In the genomic region with DNA sequence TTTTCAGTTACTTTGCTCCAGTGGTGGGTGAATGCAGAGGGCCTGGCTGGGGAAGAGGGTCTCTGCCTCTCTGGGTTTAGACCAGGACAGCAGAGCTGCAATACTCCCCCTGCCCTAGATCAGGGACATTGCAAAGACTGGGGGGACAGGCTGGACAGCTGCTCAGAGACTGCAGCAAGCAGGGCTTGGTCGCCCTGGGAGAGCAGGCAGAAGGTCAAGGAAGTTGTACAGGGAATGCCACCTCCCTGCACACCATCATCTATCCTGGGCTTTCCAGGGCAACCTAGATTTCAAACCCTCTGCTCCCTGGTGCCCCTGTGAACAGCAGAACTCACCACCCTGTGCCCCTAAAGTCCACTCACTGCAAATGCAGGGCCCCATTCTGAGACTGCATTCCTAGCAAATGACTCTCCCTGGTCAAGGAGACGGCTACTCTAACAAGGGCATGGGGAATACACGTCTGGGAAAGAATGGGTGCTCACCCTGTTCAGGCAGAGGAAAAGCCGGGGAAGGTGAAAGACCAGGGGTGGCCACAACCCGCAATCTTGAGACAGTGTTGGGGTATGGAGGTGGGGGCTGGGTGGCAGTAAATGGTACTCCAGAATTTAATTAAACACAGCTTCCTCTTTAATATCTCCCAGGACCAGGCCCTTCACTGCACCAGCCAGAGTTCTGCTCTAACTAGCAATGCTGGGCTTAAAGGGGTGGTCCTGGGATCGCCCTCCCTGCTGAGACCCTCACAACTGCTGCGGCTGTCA, we compare ENCODE assay signal across 8 cellular contexts. TPM values are rescaled to one million over a fixed set of nuclear protein-coding genes. Genes with fewer than 3 reads are reported as not detected.
DNase-seq lines count a peak whose midpoint lies in the region; ATAC-seq, FAIRE-seq and TF ChIP-seq lines count a peak whose summit lies in the region.

No MANE protein-coding gene starts in this region.

- peak overlapping the region; percentile 24 for H3K27ac Mint-ChIP-seq in Calu3 (ENCODE audit: unreplicated experiment)

- H3K4me1 ChIP-seq in esophagus squamous epithelium (peaks cover 29 to 79% (median 45%) of the 10 kb centered on the region in 3 donors), pancreas (peaks cover 10 to 41% (median 27%) of the 10 kb centered on the region in 3 donors)

- H3K27ac ChIP-seq in esophagus squamous epithelium = peak overlapping the region; percentile 73 to 90 (median 86)
- H3K27ac ChIP-seq in pancreas = peak overlapping the region; percentile 62 to 96 (median 86)

- FAIRE-seq in pancreas (lab: Jason Lieb, UNC) = no peak

- H3K36me3 ChIP-seq in esophagus squamous epithelium (peaks cover 0 to 10% (median 0%) of the 10 kb centered on the region in 3 donors), pancreas (no peaks in the 10 kb centered on the region)

- H3K9me3 Mint-ChIP-seq in Calu3 (ENCODE audit: low read depth, unreplicated experiment) = no peaks in the 10 kb centered on the region

- CTCF ChIA-PET in Calu3 (lab: Charles Lee) = interaction anchor here (0.6 to 1.3 kb wide), 4 partner anchors 8 to 210 kb away, joined by 3 to 5 read pairs (median 5); no protein-coding TSS in a partner anchor

- TF ChIP-seq CTCF in Calu3 (IDR thresholded peaks at IDR 0.05; ENCODE audit: unreplicated experiment) (peak; percentile 23), esophagus squamous epithelium (IDR thresholded peaks at IDR 0.05) (no peak), pancreas (IDR thresholded peaks at IDR 0.05) (no peak)

- H3K4me3 ChIP-seq in esophagus squamous epithelium = peak overlapping the region; percentile 38 to 71 (median 58)
- H3K4me3 ChIP-seq in pancreas = peak overlapping the region; percentile 26 to 61 (median 49)

- H3K4me1 Mint-ChIP-seq in Calu3 (ENCODE audit: low read depth, unreplicated experiment) = peaks cover 61% of the 10 kb centered on the region

- ATAC-seq in pancreas (no peak), GM21528 (IDR thresholded peaks at IDR 0.05; ENCODE audit: low FRiP score, unreplicated experiment) (no peak), HG03457 (IDR thresholded peaks at IDR 0.05; ENCODE audit: unreplicated experiment) (no peak)

- H3K9me3 ChIP-seq in esophagus squamous epithelium (no peaks in the 10 kb centered on the region), pancreas (no peaks in the 10 kb centered on the region)

- H3K27me3 Mint-ChIP-seq in Calu3 (ENCODE audit: unreplicated experiment) = no peaks in the 10 kb centered on the region

- DNase-seq in Calu3 (peak; percentile 62), RKO (ENCODE audit: low spot score) (peak; percentile 90), esophagus squamous epithelium (lab: John Stamatoyannopoulos, UW) (no peak), pancreas (peak in 1 of 6 donors; percentile 40), NCI-H2171 (lab: John Stamatoyannopoulos, UW) (no peak)
- DNase-seq in stimulated activated CD4-positive, alpha-beta T cell treated with anti-CD3 and anti-CD28 coated beads, Interleukin-2, amount 100 ng/mL, for 24 hours = no peak

- TF ChIP-seq POLR2A in esophagus squamous epithelium (IDR thresholded peaks at IDR 0.05) = no peak

- intact Hi-C loops in Calu3 (cut with micrococcal nuclease; ENCODE audit: unreplicated experiment) = no loop called here
- intact Hi-C loops in esophagus squamous epithelium (cut with DNase I) = no loop called here
- intact Hi-C loops in pancreas (cut with DNase I) = no loop called here

- BruUV-seq in Calu3 (replicated peaks; lab: Mats Ljungman, UMichigan) = TSS peak; percentile 19

- H3K4me3 Mint-ChIP-seq in Calu3 (ENCODE audit: low read depth, unreplicated experiment) = peak overlapping the region; percentile 76

- WGBS in esophagus squamous epithelium, 2 donors = 48 to 72% methylated on average over 4 of the region's 7 CpGs
- WGBS in pancreas, 2 donors = 19 to 26% methylated on average over 7 of the region's 7 CpGs

- no peaks in the 10 kb centered on the region for H3K27me3 ChIP-seq in esophagus squamous epithelium
- no peaks in the 10 kb centered on the region for H3K27me3 ChIP-seq in pancreas

- H3K36me3 Mint-ChIP-seq in Calu3 (ENCODE audit: insufficient read depth, unreplicated experiment) = peaks cover 49% of the 10 kb centered on the region

RNA-seq across cellular contexts. Expression of a gene that starts 1.0 kb away (rescaled TPM):
- total RNA-seq in Calu3 (2022) (64.6 and 68.4 TPM in 2 replicates), esophagus squamous epithelium (10 to 100 TPM; 14.8 to 72.4 (median 43.5) TPM), pancreas (10 to 100 TPM; 33.8 to 71.0 (median 60.5) TPM)
- polyA plus RNA-seq in pancreas = 100 to 1,000 TPM; 277 to 284 TPM

Comparison
In these comparisons a context has a peak if more than half of its experiments do, and no peak if none do; other contexts are left out.
1. DNase-seq: peak in Calu3 (single experiment) and RKO (single experiment); none in esophagus squamous epithelium (single experiment), NCI-H2171 (single experiment) and stimulated activated CD4-positive, alpha-beta T cell treated with anti-CD3 and anti-CD28 coated beads, Interleukin-2, amount 100 ng/mL, for 24 hours (0 of 2).